In genomic region chr10:133400624-133401424, GRCh38 we compare ENCODE assay signal across 9 cellular contexts. TPM values are rescaled to one million over a fixed set of nuclear protein-coding genes. Genes with fewer than 3 reads are reported as not detected.
DNase-seq lines count a peak whose midpoint lies in the region; ATAC-seq and TF ChIP-seq lines count a peak whose summit lies in the region.
"Had no signal": no experiment of that assay in that cellular context is flagged by ENCODE, and none has a peak within 500 bp of the region (broad histone marks: within the 10 kb centered on the region; RNA-seq: fewer than 3 reads in every experiment).

No MANE protein-coding gene starts in this region.

- peaks cover 80% of the 10 kb centered on the region for H3K36me3 Mint-ChIP-seq in endodermal cell (ENCODE audit: low read depth)

- no peaks in the 10 kb centered on the region for H3K4me1 Mint-ChIP-seq in endodermal cell

- 93 to 97% methylated on average over 9 to 10 of the region's 10 CpGs for WGBS in endodermal cell (ENCODE audit: insufficient coverage in 1 of 2, insufficient read length in 1 of 2), 2 experiments
- 87 to 88% methylated on average over 10 of the region's 10 CpGs for WGBS in thyroid gland, 2 donors

- TF ChIP-seq CTCF in endodermal cell (conservative IDR thresholded peaks at IDR 0.05), result no peak
- no peak for TF ChIP-seq CTCF in thyroid gland (IDR thresholded peaks at IDR 0.05)

- ATAC-seq in GM19455 (IDR thresholded peaks at IDR 0.05; ENCODE audit: unreplicated experiment), result peak; percentile 73
- peak; percentile 70 for ATAC-seq in HG03159 (IDR thresholded peaks at IDR 0.05; ENCODE audit: unreplicated experiment)

- no peaks in the 10 kb centered on the region for H3K27me3 Mint-ChIP-seq in endodermal cell (ENCODE audit: insufficient read depth)

- H3K27me3 ChIP-seq in endodermal cell (ENCODE audit: control insufficient read depth, insufficient read depth, low read length, poor library complexity, severe bottlenecking), result no peaks in the 10 kb centered on the region
- no peaks in the 10 kb centered on the region for H3K27me3 ChIP-seq in thyroid gland

- peaks cover 85% of the 10 kb centered on the region for H3K36me3 ChIP-seq in endodermal cell (ENCODE audit: control insufficient read depth, insufficient read depth, low read length)
- peaks cover 12 to 26% of the 10 kb centered on the region in 2 donors for H3K36me3 ChIP-seq in thyroid gland

- intact Hi-C loops in thyroid gland (cut with DNase I), result no loop called here

- H3K9me3 ChIP-seq in endodermal cell (ENCODE audit: control insufficient read depth, low read length), result no peaks in the 10 kb centered on the region
- no peaks in the 10 kb centered on the region for H3K9me3 ChIP-seq in thyroid gland

- H3K4me1 ChIP-seq in endodermal cell (ENCODE audit: control insufficient read depth, insufficient read depth, low read length), result no peaks in the 10 kb centered on the region
- H3K4me1 ChIP-seq in thyroid gland, result no peaks in the 10 kb centered on the region

- no peaks in the 10 kb centered on the region for H3K9me3 Mint-ChIP-seq in endodermal cell

- H3K27ac ChIP-seq in endodermal cell (ENCODE audit: low read depth, low read length) (no peak overlapping the region), thyroid gland (no peak overlapping the region)

- H3K27ac Mint-ChIP-seq in endodermal cell, result peak overlapping the region; percentile 9

- no peak for DNase-seq in endodermal cell
- no peak for DNase-seq in thyroid gland
- no peak for DNase-seq in hepatic stellate cell (ENCODE audit: low spot score)
- no peak for DNase-seq in DMS 273 treated with DMSO at 0.1 percent for 48 hours (lab: John Stamatoyannopoulos, UW)
- no peak for DNase-seq in stimulated activated CD4-positive, alpha-beta T cell treated with anti-CD3 and anti-CD28 coated beads, Interleukin-2, amount 100 ng/mL, for 48 hours
- DNase-seq: KBM-7 had no signal

- H3K9ac ChIP-seq in endodermal cell (ENCODE audit: extremely low read depth, low read length, poor library complexity, severe bottlenecking), result no peak overlapping the region

- H3K4me3 ChIP-seq in GM08714 (ENCODE audit: low read length), result peak overlapping the region; percentile 48; the same call in 1 of the 2 replicates
- no peak overlapping the region for H3K4me3 ChIP-seq in endodermal cell (ENCODE audit: low read length)
- no peak overlapping the region for H3K4me3 ChIP-seq in thyroid gland (replicated peaks in 1 of 3)

- no peak for TF ChIP-seq POLR2A in thyroid gland (IDR thresholded peaks at IDR 0.05)

- H3K4me3 Mint-ChIP-seq in endodermal cell, result no peak overlapping the region

RNA-seq across cellular contexts. Expression of gene MTG1, which starts 6.9 kb away (rescaled TPM):
- total RNA-seq in endodermal cell (10 to 100 TPM; 71.3 to 86.0 TPM), thyroid gland (10 to 100 TPM; 23.8 to 40.8 (median 35.0) TPM)
- polyA plus RNA-seq in endodermal cell (2013, experiment 1 of 2), result 46.8 TPM
- polyA plus RNA-seq in endodermal cell (2013, experiment 2 of 2), result 45.4 TPM

RNA-seq across cellular contexts. Expression of gene PAOX, which starts 21.8 kb away (rescaled TPM):
- total RNA-seq in endodermal cell (10 to 100 TPM in 1 of 2 donors, 1 to 10 TPM in 1; 9.7 to 11.1 TPM), thyroid gland (10 to 100 TPM in 2 of 4 donors, 1 to 10 TPM in 2; 3.5 to 11.0 (median 9.9) TPM)
- 5.4 TPM for polyA plus RNA-seq in endodermal cell (2013, experiment 1 of 2)
- polyA plus RNA-seq in endodermal cell (2013, experiment 2 of 2), result 5.5 TPM

RNA-seq across cellular contexts. Expression of gene SPRN, which starts 23.6 kb away (rescaled TPM):
- under 1 TPM; 0.11 to 0.24 TPM for total RNA-seq in endodermal cell
- polyA plus RNA-seq in endodermal cell (2013, experiment 1 of 2), result 0.32 TPM
- 0.33 TPM for polyA plus RNA-seq in endodermal cell (2013, experiment 2 of 2)
- total RNA-seq in thyroid gland, result under 1 TPM in 1 of 4 donors, not detected in 3; 0.15 TPM

RNA-seq across cellular contexts. Expression of gene ECHS1, which starts 27.7 kb away (rescaled TPM):
- total RNA-seq in endodermal cell (100 to 1,000 TPM in 1 of 2 donors, 10 to 100 TPM in 1; 92.3 to 102 TPM), thyroid gland (100 to 1,000 TPM in 2 of 4 donors, 10 to 100 TPM in 2; 73.9 to 135 (median 99.5) TPM)
- 91.8 TPM for polyA plus RNA-seq in endodermal cell (2013, experiment 1 of 2)
- 91.2 TPM for polyA plus RNA-seq in endodermal cell (2013, experiment 2 of 2)

RNA-seq across cellular contexts. Expression of gene FUOM, which starts 43.0 kb away (rescaled TPM):
- total RNA-seq in endodermal cell (10 to 100 TPM; 81.0 to 83.9 TPM), thyroid gland (10 to 100 TPM in 3 of 4 donors, 1 to 10 TPM in 1; 7.4 to 25.9 (median 18.9) TPM)
- 25.6 TPM for polyA plus RNA-seq in endodermal cell (2013, experiment 1 of 2)
- polyA plus RNA-seq in endodermal cell (2013, experiment 2 of 2), result 26.4 TPM
